ENCODE assay signal across 22 cellular contexts in the genomic region with DNA sequence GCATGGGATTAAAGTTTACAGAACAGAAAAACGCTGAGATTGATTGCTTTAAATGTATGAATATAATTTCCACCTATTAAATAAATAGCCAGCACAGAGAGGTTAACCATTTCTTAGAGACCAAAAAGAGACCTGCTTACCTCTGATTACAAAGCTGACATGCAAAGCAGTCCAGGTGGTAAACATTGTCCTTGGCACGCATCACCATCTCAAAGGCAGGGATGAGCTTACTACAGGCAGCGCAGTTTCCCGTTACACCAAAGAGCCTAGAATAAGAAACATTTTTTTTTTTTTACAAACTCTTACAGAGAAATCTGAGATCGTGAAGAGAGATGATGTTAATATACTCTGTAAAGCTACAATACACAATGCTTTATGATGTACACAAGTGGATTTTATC.
"Had no signal": no experiment of that assay in that cellular context is flagged by ENCODE, and none has a peak within 500 bp of the region (broad histone marks: within the 10 kb centered on the region; RNA-seq: fewer than 3 reads in every experiment).

No MANE protein-coding gene starts in this region.

- ATAC-seq: activated CD8-positive, alpha-beta T cell treated with anti-CD3 and anti-CD28 coated beads, Interleukin-2, amount 10 ng/mL, durations not matched to agents 7 days and 5 days; T-cell had no signal

- H3K36me3 ChIP-seq: breast epithelium, colonic mucosa had no signal

- DNase-seq: activated CD4-positive, alpha-beta T cell treated with anti-CD3 and anti-CD28 coated beads for 48 hours; activated CD4-positive, alpha-beta T cell treated with anti-CD3 and anti-CD28 coated beads, Interleukin-2, amount 50 U/mL, for 4 hours; activated CD4-positive, CD25-positive, alpha-beta regulatory T cell treated with anti-CD3 and anti-CD28 coated beads, Interleukin-2, amount 50 U/mL, for 72 hours; activated CD8-positive, alpha-beta memory T cell treated with anti-CD3 and anti-CD28 coated beads, Interleukin-2, amount 50 U/mL, for 48 hours; activated CD8-positive, alpha-beta T cell treated with anti-CD3 and anti-CD28 coated beads, Interleukin-2, amount 10 ng/mL, durations not matched to agents 7 days and 5 days; activated effector memory CD4-positive, alpha-beta T cell treated with Interleukin-2 at 50 U/mL for 16 hours; activated naive CD4-positive, alpha-beta T cell; activated T-cell treated with anti-CD3 and anti-CD28 coated beads, Interleukin-2, amount 50 U/mL, for 24 hours; aorta; caudate nucleus; colonic mucosa; dermis blood vessel endothelial cell; Kasumi-1; KBM-7; NCI-H1048; NCI-H1694; NCI-H2227 treated with DMSO at 0.1 percent for 48 hours; NCI-H446 treated with DMSO at 0.1 percent for 48 hours; NCI-H524 treated with DMSO at 0.1 percent for 48 hours; T-cell had no signal

- H3K4me1 ChIP-seq: breast epithelium, colonic mucosa had no signal

- H3K27ac ChIP-seq: breast epithelium, colonic mucosa had no signal

- H3K9me3 ChIP-seq: breast epithelium, colonic mucosa had no signal

- H3K4me3 ChIP-seq: breast epithelium, colonic mucosa, SK-N-MC had no signal

- H3K27me3 ChIP-seq: breast epithelium, colonic mucosa had no signal
